21 cellular contexts compared by ENCODE assay signal in genomic region chr11:109371444-109372176, GRCh38. TPM values are rescaled to one million over a fixed set of nuclear protein-coding genes. Genes with fewer than 3 reads are reported as not detected.
A peak's percentile ranks its signal among the peaks of the same experiment; 100 is the strongest.
DNase-seq lines count a peak whose midpoint lies in the region; ATAC-seq and TF ChIP-seq lines count a peak whose summit lies in the region.
"Had no signal": no experiment of that assay in that cellular context is flagged by ENCODE, and none has a peak within 500 bp of the region (broad histone marks: within the 10 kb centered on the region; RNA-seq: fewer than 3 reads in every experiment).

No MANE protein-coding gene starts in this region.

- intact Hi-C loops in left lung (cut with DNase I): no loop called here
- intact Hi-C loops in testis (cut with DNase I; ENCODE audit: low total_unique reads): no loop called here

- TF ChIP-seq POLR2A in testis (IDR thresholded peaks at IDR 0.05): no peak

- H3K27me3 ChIP-seq in GM23248 (replicated peaks; ENCODE audit: insufficient read depth) (no peaks in the 10 kb centered on the region; the same call in 1 of the 2 replicates), SK-N-SH (ENCODE audit: insufficient read depth) (no peaks in the 10 kb centered on the region), left lung (no peaks in the 10 kb centered on the region), WERI-Rb-1 (ENCODE audit: insufficient read depth, low read depth, severe bottlenecking) (no peaks in the 10 kb centered on the region), testis (no peaks in the 10 kb centered on the region)
- H3K27me3 ChIP-seq: BE2C had no signal

- H3K4me3 ChIP-seq in GM23248 (no peak overlapping the region), SK-N-SH (ENCODE audit: low read depth in 2 of 2, low read length in 1 of 2) (no peak overlapping the region), fibroblast of mammary gland (ENCODE audit: control insufficient read depth, low read depth, low read length) (no peak overlapping the region), left lung (no peak overlapping the region), WERI-Rb-1 (ENCODE audit: low read depth, low read length) (no peak overlapping the region), testis (no peak overlapping the region)
- H3K4me3 ChIP-seq: PC-9 had no signal

- TF ChIP-seq RAD21 in SK-N-SH (IDR thresholded peaks at IDR 0.05; ENCODE audit: low read length): no peak

- 23 to 28% methylated on average over 2 of the region's 2 CpGs for WGBS in GM23248 (ENCODE audit: low coverage in 1 of 2, low lambda C conversion rate in 2 of 2, missing lambda C conversion rate in 2 of 2), 2 experiments
- WGBS in SK-N-SH (ENCODE audit: low lambda C conversion rate): 7% methylated on average over 2 of the region's 2 CpGs
- 61 to 64% methylated on average over 2 of the region's 2 CpGs for WGBS in testis, 2 donors

- no peak overlapping the region for H3K9ac ChIP-seq in GM23248
- H3K9ac ChIP-seq in SK-N-SH: no peak overlapping the region

- no peaks in the 10 kb centered on the region for H4K20me1 ChIP-seq in GM23248 (ENCODE audit: insufficient read depth)
- H4K20me1 ChIP-seq in SK-N-SH (ENCODE audit: insufficient read depth): no peaks in the 10 kb centered on the region

- no peaks in the 10 kb centered on the region for H3K9me3 ChIP-seq in GM23248 (ENCODE audit: low read depth)
- no peaks in the 10 kb centered on the region; the same call in 1 of the 2 replicates for H3K9me3 ChIP-seq in SK-N-SH
- H3K9me3 ChIP-seq in left lung: peaks cover 0 to 3% of the 10 kb centered on the region in 2 donors
- no peaks in the 10 kb centered on the region for H3K9me3 ChIP-seq in WERI-Rb-1 (ENCODE audit: severe bottlenecking)
- H3K9me3 ChIP-seq in testis: no peaks in the 10 kb centered on the region
- H3K9me3 ChIP-seq: BE2C had no signal

- ATAC-seq in left lung: no peak

- DNase-seq in A172 (ENCODE audit: low spot score) (peak; percentile 5), GM23248 (peak; percentile 24), SK-N-SH (peak; percentile 20), fibroblast of mammary gland (ENCODE audit: low read depth) (peak; percentile 6), left lung (no peak), WERI-Rb-1 (no peak), NCI-H2227 (lab: John Stamatoyannopoulos, UW; ENCODE audit: unreplicated experiment) (no peak), testis (no peak)
- DNase-seq: BE2C; CD4-positive, alpha-beta T cell; DMS53; Kasumi-1; NCI-H1105; NCI-H1694; NCI-H2107; NCI-H345; NCI-H524 treated with DMSO at 0.1 percent for 48 hours; PC-9; SIG-M5 had no signal

- H2AFZ ChIP-seq in GM23248 (no peak overlapping the region), SK-N-SH (ENCODE audit: low read depth) (no peak overlapping the region)
- H2AFZ ChIP-seq: PC-9 had no signal

- no peak for TF ChIP-seq CTCF in SK-N-SH (IDR thresholded peaks at IDR 0.05)
- TF ChIP-seq CTCF in fibroblast of mammary gland (conservative IDR thresholded peaks at IDR 0.05; ENCODE audit: control insufficient read depth, insufficient read depth, low read depth, low read length): no peak
- TF ChIP-seq CTCF in left lung (IDR thresholded peaks at IDR 0.05): no peak
- no peak for TF ChIP-seq CTCF in WERI-Rb-1 (IDR thresholded peaks at IDR 0.05; ENCODE audit: low read depth, low read length)
- no peak for TF ChIP-seq CTCF in testis (IDR thresholded peaks at IDR 0.05)

- H3K36me3 ChIP-seq in GM23248 (ENCODE audit: low read depth) (no peaks in the 10 kb centered on the region), SK-N-SH (replicated peaks in 1 of 2; ENCODE audit: control insufficient read depth in 1 of 2, insufficient read depth in 2 of 2, low read length in 1 of 2) (no peaks in the 10 kb centered on the region), left lung (no peaks in the 10 kb centered on the region), WERI-Rb-1 (no peaks in the 10 kb centered on the region), testis (ENCODE audit: low read depth, missing control alignments) (no peaks in the 10 kb centered on the region)
- H3K36me3 ChIP-seq: BE2C had no signal

- no peak for TF ChIP-seq EP300 in SK-N-SH (IDR thresholded peaks at IDR 0.05; ENCODE audit: borderline replicate concordance in 1 of 2, low read depth in 1 of 2, low read length in 1 of 2)

- peaks cover 4% of the 10 kb centered on the region; the same call in 1 of the 2 replicates for H3K4me1 ChIP-seq in GM23248 (ENCODE audit: insufficient read depth)
- H3K4me1 ChIP-seq in SK-N-SH (ENCODE audit: control insufficient read depth in 1 of 2, insufficient read depth in 2 of 2, low read depth in 1 of 2, low read length in 1 of 2): peaks cover 0 to 5% of the 10 kb centered on the region in 2 experiments; a peak in 2 of 4 replicates
- no peaks in the 10 kb centered on the region for H3K4me1 ChIP-seq in left lung
- no peaks in the 10 kb centered on the region for H3K4me1 ChIP-seq in testis
- H3K4me1 ChIP-seq: BE2C had no signal

- H3K79me2 ChIP-seq in GM23248 (ENCODE audit: insufficient read depth) (no peaks in the 10 kb centered on the region), SK-N-SH (ENCODE audit: insufficient read depth) (no peaks in the 10 kb centered on the region)

- in situ Hi-C loops in GM23248 (cut with MboI): no loop called here

- POLR2A ChIA-PET in SK-N-SH (lab: Yijun Ruan, JAX): no interaction called here

- H3K9me2 ChIP-seq in GM23248 (ENCODE audit: insufficient read depth) (no peaks in the 10 kb centered on the region), SK-N-SH (no peaks in the 10 kb centered on the region)

- CTCF ChIA-PET in SK-N-SH (lab: Yijun Ruan, JAX): no interaction called here

- peaks cover 4% of the 10 kb centered on the region; the same call in 1 of the 2 replicates for H3F3A ChIP-seq in GM23248 (ENCODE audit: insufficient read depth)
- H3F3A ChIP-seq in SK-N-SH (replicated peaks; ENCODE audit: insufficient read depth): no peaks in the 10 kb centered on the region

- no peak overlapping the region for H3K27ac ChIP-seq in GM23248
- no peak overlapping the region; a peak in 1 of 4 replicates for H3K27ac ChIP-seq in SK-N-SH (ENCODE audit: low read depth in 2 of 2, low read length in 1 of 2)
- no peak overlapping the region for H3K27ac ChIP-seq in left lung
- H3K27ac ChIP-seq in WERI-Rb-1: no peak overlapping the region
- no peak overlapping the region for H3K27ac ChIP-seq in testis
- H3K27ac ChIP-seq: 22Rv1, PC-9, RWPE1 had no signal

- H3K4me2 ChIP-seq in GM23248 (ENCODE audit: unreplicated experiment) (no peak overlapping the region), SK-N-SH (no peak overlapping the region)
- H3K4me2 ChIP-seq: PC-9 had no signal

TF ChIP-seq in SK-N-SH, 30 proteins besides CTCF, POLR2A, EP300 and RAD21:
- TF ChIP-seq ZBTB33 (IDR thresholded peaks at IDR 0.05; ENCODE audit: borderline replicate concordance, low read depth): no peak
- peak; percentile 53 for TF ChIP-seq TCF12 (IDR thresholded peaks at IDR 0.05)

RNA-seq across cellular contexts. Expression of gene C11orf87, which starts 50.4 kb away (rescaled TPM):
- not detected in 2 replicates for total RNA-seq in A172 (2014; rRNA removed; shearing (Covaris generic))
- 0.65 and 0.76 TPM in 2 replicates for total RNA-seq in GM23248 (2014; rRNA removed; shearing (Covaris generic))
- polyA plus RNA-seq in GM23248 (2016; fragmentation: Nextera tagmentation; extraction: Ambion mirVana) (0.94 and 1.1 TPM in 2 replicates), SK-N-SH (2012; rRNA removed) (0.36 and 0.49 TPM in 2 replicates), testis (ENCODE audit: insufficient read depth, low read depth, low replicate concordance) (0.07 TPM)
- polyA plus RNA-seq in SK-N-SH (2012; cell fraction: cytosol; rRNA removed): 0.51 and 0.56 TPM in 2 replicates
- 0.38 and 0.77 TPM in 2 replicates for polyA plus RNA-seq in SK-N-SH (2012; cell fraction: nucleus; rRNA removed)
- total RNA-seq in left lung (not detected), testis (under 1 TPM; 0.08 to 0.19 TPM)
- total RNA-seq: CD4-positive, alpha-beta T cell; PC-9 had no signal

Comparison
In these comparisons a context has a peak if more than half of its experiments do, and no peak if none do; other contexts are left out.
1. DNase-seq: peak in A172 (single experiment), GM23248 (single experiment), SK-N-SH (single experiment) and fibroblast of mammary gland (single experiment); none in left lung (0 of 2), WERI-Rb-1 (single experiment), NCI-H2227 (single experiment) and testis (single experiment).